Comparison of ENCODE assay signal across 13 cellular contexts in genomic region chr4:6926081-6926480, GRCh38. TPM values are rescaled to one million over a fixed set of nuclear protein-coding genes. Genes with fewer than 3 reads are reported as not detected.
DNase-seq lines count a peak whose midpoint lies in the region; ATAC-seq and TF ChIP-seq lines count a peak whose summit lies in the region.
"Had no signal": no experiment of that assay in that cellular context is flagged by ENCODE, and none has a peak within 500 bp of the region (broad histone marks: within the 10 kb centered on the region; RNA-seq: fewer than 3 reads in every experiment).

No MANE protein-coding gene starts in this region.

- ATAC-seq in left lung, result peak; percentile 37
- no peak for ATAC-seq in GM18870 (IDR thresholded peaks at IDR 0.05; ENCODE audit: unreplicated experiment)

- H3K27me3 ChIP-seq in left lung, result no peaks in the 10 kb centered on the region
- H3K27me3 ChIP-seq: neural progenitor cell had no signal

- no peaks in the 10 kb centered on the region for H3K27me3 Mint-ChIP-seq in activated naive CD4-positive, alpha-beta T cell treated with anti-CD3 and anti-CD28 coated beads for 36 hours (ENCODE audit: low read depth)
- no peaks in the 10 kb centered on the region for H3K27me3 Mint-ChIP-seq in activated T-helper 2 cell treated with anti-CD3 and anti-CD28 coated beads, Interferon-gamma antibody, Interleukin-2, Interleukin-4, amounts not matched to agents 10 μg/mL and 5 μg/mL and 100 μg/mL, durations not matched to agents 14 hours and 24 hours and 36 hours (ENCODE audit: low read depth)
- H3K27me3 Mint-ChIP-seq in type B pancreatic cell, result no peaks in the 10 kb centered on the region

- CTCF ChIA-PET in activated naive CD4-positive, alpha-beta T cell treated with anti-CD3 and anti-CD28 coated beads for 36 hours (lab: Charles Lee), result interaction anchor here (2.1 to 2.7 kb wide), 3 partner anchors 13 to 48 kb away, joined by 6 to 8 read pairs (median 7); no protein-coding TSS in a partner anchor

- H3K27ac ChIP-seq in left lung, result peak overlapping the region; percentile 57 to 96
- H3K27ac ChIP-seq: neural progenitor cell had no signal

- H3K4me3 ChIP-seq in left lung, result no peak overlapping the region
- H3K4me3 ChIP-seq: neural progenitor cell had no signal

- peak overlapping the region; percentile 85 for H3K27ac Mint-ChIP-seq in activated naive CD4-positive, alpha-beta T cell treated with anti-CD3 and anti-CD28 coated beads for 36 hours
- H3K27ac Mint-ChIP-seq in activated T-helper 2 cell treated with anti-CD3 and anti-CD28 coated beads, Interferon-gamma antibody, Interleukin-2, Interleukin-4, amounts not matched to agents 10 μg/mL and 5 μg/mL and 100 μg/mL, durations not matched to agents 14 hours and 24 hours and 36 hours, result peak overlapping the region; percentile 15
- peak overlapping the region; percentile 78 for H3K27ac Mint-ChIP-seq in type B pancreatic cell

- H3K9me3 Mint-ChIP-seq in activated naive CD4-positive, alpha-beta T cell treated with anti-CD3 and anti-CD28 coated beads for 36 hours, result no peaks in the 10 kb centered on the region
- no peaks in the 10 kb centered on the region for H3K9me3 Mint-ChIP-seq in activated T-helper 2 cell treated with anti-CD3 and anti-CD28 coated beads, Interferon-gamma antibody, Interleukin-2, Interleukin-4, amounts not matched to agents 10 μg/mL and 5 μg/mL and 100 μg/mL, durations not matched to agents 14 hours and 24 hours and 36 hours
- no peaks in the 10 kb centered on the region for H3K9me3 Mint-ChIP-seq in type B pancreatic cell
- H3K9me3 Mint-ChIP-seq: neural progenitor cell had no signal

- in situ Hi-C loops in GM13976 (cut with MboI; ENCODE audit: low sequenced_read_pairs, unreplicated experiment), result no loop called here

- peak; percentile 63 for DNase-seq in activated naive CD4-positive, alpha-beta T cell treated with anti-CD3 and anti-CD28 coated beads for 36 hours
- no peak for DNase-seq in activated naive CD4-positive, alpha-beta T cell treated with anti-CD3 and anti-CD28 coated beads, Interleukin-2, amount 50 U/mL, for 16 hours
- no peak for DNase-seq in activated T-helper 2 cell treated with anti-CD3 and anti-CD28 coated beads, Interferon-gamma antibody, Interleukin-2, Interleukin-4, amounts not matched to agents 10 μg/mL and 5 μg/mL and 100 μg/mL, durations not matched to agents 14 hours and 24 hours and 36 hours (ENCODE audit: low spot score)
- DNase-seq in left lung, result no peak
- no peak for DNase-seq in type B pancreatic cell (ENCODE audit: extremely low spot score, unreplicated experiment)
- DNase-seq in GM13976 (ENCODE audit: low spot score), result no peak
- no peak for DNase-seq in amygdala (lab: John Stamatoyannopoulos, UW)
- DNase-seq: activated effector memory CD4-positive, alpha-beta T cell treated with Interleukin-2 at 50 U/mL for 16 hours; NCI-H1105 treated with DMSO at 0.1 percent for 48 hours; stimulated activated CD4-positive, alpha-beta T cell treated with anti-CD3 and anti-CD28 coated beads, Interleukin-2, amount 100 ng/mL, for 48 hours; T1000 had no signal

- no peaks in the 10 kb centered on the region for H3K9me3 ChIP-seq in left lung

- H3K36me3 ChIP-seq in left lung, result peaks cover 0 to 23% of the 10 kb centered on the region in 2 donors
- H3K36me3 ChIP-seq: neural progenitor cell had no signal

- peaks cover 32% of the 10 kb centered on the region for H3K36me3 Mint-ChIP-seq in activated naive CD4-positive, alpha-beta T cell treated with anti-CD3 and anti-CD28 coated beads for 36 hours (ENCODE audit: low read depth)
- peaks cover 56% of the 10 kb centered on the region for H3K36me3 Mint-ChIP-seq in activated T-helper 2 cell treated with anti-CD3 and anti-CD28 coated beads, Interferon-gamma antibody, Interleukin-2, Interleukin-4, amounts not matched to agents 10 μg/mL and 5 μg/mL and 100 μg/mL, durations not matched to agents 14 hours and 24 hours and 36 hours (ENCODE audit: low read depth)
- peaks cover 22% of the 10 kb centered on the region for H3K36me3 Mint-ChIP-seq in type B pancreatic cell

- intact Hi-C loops in activated naive CD4-positive, alpha-beta T cell treated with anti-CD3 and anti-CD28 coated beads for 36 hours (cut with micrococcal nuclease), result loop anchor here (1.0 kb wide), 3 partner anchors 9 to 142 kb away; partner anchors contain the start of genes GRPEL1 and TBC1D14
- intact Hi-C loops in activated T-helper 2 cell treated with anti-CD3 and anti-CD28 coated beads, Interferon-gamma antibody, Interleukin-2, Interleukin-4, amounts not matched to agents 10 μg/mL and 5 μg/mL and 100 μg/mL, durations not matched to agents 14 hours and 24 hours and 36 hours (cut with micrococcal nuclease), result loop anchor here (2.0 to 5.0 kb wide), 3 partner anchors 17 to 61 kb away; partner anchors contain the start of gene TBC1D14
- intact Hi-C loops in left lung (cut with DNase I), result no loop called here

- peaks cover 17 to 96% of the 10 kb centered on the region in 2 donors for H3K4me1 ChIP-seq in left lung

- TF ChIP-seq CTCF in left lung (IDR thresholded peaks at IDR 0.05) (no peak), type B pancreatic cell (conservative IDR thresholded peaks at IDR 0.05) (no peak), GM13976 (IDR thresholded peaks at IDR 0.05; ENCODE audit: borderline replicate concordance, control extremely low read depth, extremely low read depth, insufficient read depth, missing control alignments) (no peak)

- peak overlapping the region; percentile 49 for H3K4me3 Mint-ChIP-seq in activated naive CD4-positive, alpha-beta T cell treated with anti-CD3 and anti-CD28 coated beads for 36 hours
- peak overlapping the region; percentile 62 for H3K4me3 Mint-ChIP-seq in activated T-helper 2 cell treated with anti-CD3 and anti-CD28 coated beads, Interferon-gamma antibody, Interleukin-2, Interleukin-4, amounts not matched to agents 10 μg/mL and 5 μg/mL and 100 μg/mL, durations not matched to agents 14 hours and 24 hours and 36 hours (ENCODE audit: low read depth)
- no peak overlapping the region for H3K4me3 Mint-ChIP-seq in type B pancreatic cell
- H3K4me3 Mint-ChIP-seq: neural progenitor cell had no signal

- peaks cover 66% of the 10 kb centered on the region for H3K4me1 Mint-ChIP-seq in activated naive CD4-positive, alpha-beta T cell treated with anti-CD3 and anti-CD28 coated beads for 36 hours (ENCODE audit: low read depth)
- peaks cover 40% of the 10 kb centered on the region for H3K4me1 Mint-ChIP-seq in activated T-helper 2 cell treated with anti-CD3 and anti-CD28 coated beads, Interferon-gamma antibody, Interleukin-2, Interleukin-4, amounts not matched to agents 10 μg/mL and 5 μg/mL and 100 μg/mL, durations not matched to agents 14 hours and 24 hours and 36 hours (ENCODE audit: low read depth)
- H3K4me1 Mint-ChIP-seq in type B pancreatic cell (ENCODE audit: unreplicated experiment), result peaks cover 50% of the 10 kb centered on the region

RNA-seq across cellular contexts. Expression of gene TBC1D14, which starts 16.5 kb away (rescaled TPM):
- total RNA-seq in activated naive CD4-positive, alpha-beta T cell treated with anti-CD3 and anti-CD28 coated beads for 36 hours, result 10 to 100 TPM; 23.6 to 24.6 TPM
- total RNA-seq in activated T-helper 2 cell treated with anti-CD3 and anti-CD28 coated beads, Interferon-gamma antibody, Interleukin-2, Interleukin-4, amounts not matched to agents 10 μg/mL and 5 μg/mL and 100 μg/mL, durations not matched to agents 14 hours and 24 hours and 36 hours, result 34.9 and 35.1 TPM in 2 replicates
- total RNA-seq in left lung, result 10 to 100 TPM; 45.6 to 73.4 TPM
- 55.9 and 56.9 TPM in 2 replicates for total RNA-seq in type B pancreatic cell (ENCODE audit: low replicate concordance)

Comparison
In these comparisons a context has a peak if more than half of its experiments do, and no peak if none do; other contexts are left out.
1. H3K27ac Mint-ChIP-seq: peak in every context shown above with its lines; median percentile 85 in activated naive CD4-positive, alpha-beta T cell treated with anti-CD3 and anti-CD28 coated beads for 36 hours; 78 in type B pancreatic cell; 15 in activated T-helper 2 cell treated with anti-CD3 and anti-CD28 coated beads, Interferon-gamma antibody, Interleukin-2, Interleukin-4, amounts not matched to agents 10 μg/mL and 5 μg/mL and 100 μg/mL, durations not matched to agents 14 hours and 24 hours and 36 hours.
2. intact Hi-C loops: an anchor here in activated naive CD4-positive, alpha-beta T cell treated with anti-CD3 and anti-CD28 coated beads for 36 hours (1.0 kb wide) and activated T-helper 2 cell treated with anti-CD3 and anti-CD28 coated beads, Interferon-gamma antibody, Interleukin-2, Interleukin-4, amounts not matched to agents 10 μg/mL and 5 μg/mL and 100 μg/mL, durations not matched to agents 14 hours and 24 hours and 36 hours (2.0 to 5.0 kb wide); none called in left lung.